ENCODE assay signal across 8 cellular contexts in the genomic region with DNA sequence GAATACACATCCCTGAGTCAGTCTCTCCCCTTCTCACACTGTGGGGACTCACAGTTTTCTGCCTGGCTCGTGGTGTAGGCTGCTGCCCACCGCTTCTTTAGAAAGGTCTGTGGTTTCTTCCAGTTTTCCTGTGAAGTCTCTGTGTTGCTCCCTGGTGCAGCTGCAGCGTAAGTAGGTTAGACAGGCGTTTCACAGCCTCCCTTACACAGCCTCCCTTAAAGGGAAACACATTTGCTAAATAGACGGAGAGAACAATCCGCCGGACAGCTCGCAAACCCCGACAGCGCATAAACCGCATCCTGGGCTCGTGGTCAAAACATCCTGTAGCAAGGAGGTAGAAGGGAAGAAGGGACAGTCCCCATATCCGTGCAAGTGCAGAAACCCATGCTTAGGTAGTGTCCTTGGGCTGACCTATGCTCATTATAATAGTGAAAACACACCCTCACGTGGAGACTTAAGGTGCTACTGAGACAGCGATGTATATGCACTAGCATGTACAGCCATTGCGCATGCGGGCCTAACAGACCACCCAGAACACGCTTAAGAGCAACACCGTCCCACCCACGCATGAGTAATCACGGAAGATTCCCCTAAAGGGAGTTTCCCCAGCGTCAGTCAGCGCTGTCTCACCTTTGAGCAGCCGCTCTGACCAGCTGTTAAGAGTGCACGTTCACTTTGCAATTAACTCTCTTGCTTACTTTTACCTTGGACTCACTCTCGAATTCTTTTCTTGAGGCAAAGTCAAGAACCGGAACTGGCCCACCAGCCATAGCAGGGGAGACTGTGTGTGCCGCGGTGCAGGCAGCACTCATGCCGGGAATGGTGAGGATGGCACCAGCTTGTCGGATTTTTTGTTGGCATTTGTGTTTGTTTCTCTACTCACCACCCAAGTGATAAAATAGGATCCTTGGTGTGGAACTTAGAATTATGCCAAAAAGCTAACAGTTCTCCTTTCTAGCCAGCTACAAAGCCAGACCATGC. TPM values are rescaled to one million over a fixed set of nuclear protein-coding genes. Genes with fewer than 3 reads are reported as not detected.
DNase-seq lines count a peak whose midpoint lies in the region; ATAC-seq and TF ChIP-seq lines count a peak whose summit lies in the region.

No MANE protein-coding gene starts in this region.

- H3K4me1 ChIP-seq in SK-N-SH (ENCODE audit: control insufficient read depth in 1 of 2, insufficient read depth in 2 of 2, low read depth in 1 of 2, low read length in 1 of 2) (no peaks in the 10 kb centered on the region), HAP-1 (no peaks in the 10 kb centered on the region)

- peaks cover 43% of the 10 kb centered on the region for H3K4me1 Mint-ChIP-seq in activated naive CD4-positive, alpha-beta T cell treated with anti-CD3 and anti-CD28 coated beads for 36 hours (ENCODE audit: low read depth)
- peaks cover 12% of the 10 kb centered on the region for H3K4me1 Mint-ChIP-seq in HFFc6 (ENCODE audit: low read depth)
- no peaks in the 10 kb centered on the region for H3K4me1 Mint-ChIP-seq in osteocyte (ENCODE audit: unreplicated experiment)

- H3K9ac ChIP-seq in SK-N-SH: no peak overlapping the region

- H3K27ac ChIP-seq in SK-N-SH (ENCODE audit: low read depth in 2 of 2, low read length in 1 of 2): no peak overlapping the region

- no peaks in the 10 kb centered on the region for H3F3A ChIP-seq in SK-N-SH (replicated peaks; ENCODE audit: insufficient read depth)

- peak overlapping the region; percentile 62 for H3K4me3 Mint-ChIP-seq in activated naive CD4-positive, alpha-beta T cell treated with anti-CD3 and anti-CD28 coated beads for 36 hours
- H3K4me3 Mint-ChIP-seq in HFFc6 (no peak overlapping the region), osteocyte (ENCODE audit: unreplicated experiment) (no peak overlapping the region)

- no peaks in the 10 kb centered on the region for H3K36me3 Mint-ChIP-seq in activated naive CD4-positive, alpha-beta T cell treated with anti-CD3 and anti-CD28 coated beads for 36 hours (ENCODE audit: low read depth)
- H3K36me3 Mint-ChIP-seq in HFFc6 (ENCODE audit: low read depth) (0 out of 2 replicates have a peak, but pooled peaks cover 2% of the 10 kb centered on the region), osteocyte (ENCODE audit: unreplicated experiment) (no peaks in the 10 kb centered on the region)

- H4K20me1 ChIP-seq in SK-N-SH (ENCODE audit: insufficient read depth): no peaks in the 10 kb centered on the region

- ATAC-seq in GM18520 (IDR thresholded peaks at IDR 0.05; ENCODE audit: unreplicated experiment): peak; percentile 90
- peak; percentile 90 for ATAC-seq in HG02884 (IDR thresholded peaks at IDR 0.05; ENCODE audit: unreplicated experiment)

- H3K27me3 Mint-ChIP-seq in activated naive CD4-positive, alpha-beta T cell treated with anti-CD3 and anti-CD28 coated beads for 36 hours (ENCODE audit: low read depth): peaks cover 4% of the 10 kb centered on the region
- H3K27me3 Mint-ChIP-seq in HFFc6 (ENCODE audit: insufficient read depth) (peaks cover 19% of the 10 kb centered on the region; the same call in 1 of the 2 replicates), osteocyte (ENCODE audit: unreplicated experiment) (no peaks in the 10 kb centered on the region)

- H3K79me2 ChIP-seq in SK-N-SH (ENCODE audit: insufficient read depth): no peaks in the 10 kb centered on the region

- no peaks in the 10 kb centered on the region for H3K9me3 Mint-ChIP-seq in activated naive CD4-positive, alpha-beta T cell treated with anti-CD3 and anti-CD28 coated beads for 36 hours
- H3K9me3 Mint-ChIP-seq in HFFc6: 0 out of 2 replicates have a peak, but pooled peaks cover 3% of the 10 kb centered on the region
- H3K9me3 Mint-ChIP-seq in osteocyte (ENCODE audit: unreplicated experiment): peaks cover 21% of the 10 kb centered on the region

- in situ Hi-C loops in HAP-1 (cut with MboI; ENCODE audit: low sequenced_read_pairs): no loop called here

- H3K36me3 ChIP-seq in SK-N-SH (replicated peaks in 1 of 2; ENCODE audit: control insufficient read depth in 1 of 2, insufficient read depth in 2 of 2, low read length in 1 of 2) (no peaks in the 10 kb centered on the region), HAP-1 (replicated peaks) (no peaks in the 10 kb centered on the region)

- intact Hi-C loops in activated naive CD4-positive, alpha-beta T cell treated with anti-CD3 and anti-CD28 coated beads for 36 hours (cut with micrococcal nuclease): loop anchor here (1.0 to 10.0 kb wide), 5 partner anchors 19 to 329 kb away; no protein-coding TSS in a partner anchor

- no peak for TF ChIP-seq RAD21 in SK-N-SH (IDR thresholded peaks at IDR 0.05; ENCODE audit: low read length)

- TF ChIP-seq CTCF in SK-N-SH (IDR thresholded peaks at IDR 0.05) (no peak), HFFc6 (IDR thresholded peaks at IDR 0.05) (no peak), osteocyte (IDR thresholded peaks at IDR 0.05) (no peak)

- CTCF ChIA-PET in SK-N-SH (lab: Yijun Ruan, JAX): interaction anchor here (1.9 kb wide), 1 partner anchor 20 kb away, joined by 5 read pairs; no protein-coding TSS in a partner anchor
- CTCF ChIA-PET in activated naive CD4-positive, alpha-beta T cell treated with anti-CD3 and anti-CD28 coated beads for 36 hours (lab: Charles Lee): interaction anchor here (0.7 to 2.0 kb wide), 7 partner anchors 20 to 1431 kb away, joined by 3 to 7 read pairs (median 3); no protein-coding TSS in a partner anchor

- H3K9me3 ChIP-seq in SK-N-SH (no peaks in the 10 kb centered on the region), HAP-1 (no peaks in the 10 kb centered on the region)

- H3K27ac Mint-ChIP-seq in activated naive CD4-positive, alpha-beta T cell treated with anti-CD3 and anti-CD28 coated beads for 36 hours: peak overlapping the region; percentile 87
- H3K27ac Mint-ChIP-seq in HFFc6 (no peak overlapping the region), osteocyte (ENCODE audit: unreplicated experiment) (no peak overlapping the region)

- peak overlapping the region; percentile 15; the same call in 1 of the 2 replicates for H3K4me2 ChIP-seq in SK-N-SH

- TF ChIP-seq EP300 in SK-N-SH (IDR thresholded peaks at IDR 0.05; ENCODE audit: borderline replicate concordance in 1 of 2, low read depth in 1 of 2, low read length in 1 of 2): no peak

- DNase-seq in SK-N-SH (no peak), HFFc6 (no peak), osteocyte (ENCODE audit: extremely low spot score, unreplicated experiment) (no peak), HAP-1 (ENCODE audit: low spot score in 2 of 2) (no peak)
- DNase-seq in activated naive CD4-positive, alpha-beta T cell treated with anti-CD3 and anti-CD28 coated beads for 36 hours: peak; percentile 95
- DNase-seq in stimulated activated CD4-positive, alpha-beta T cell treated with anti-CD3 and anti-CD28 coated beads, Interleukin-2, amount 100 ng/mL, for 48 hours: peak; percentile 82 to 84

- peak overlapping the region in 1 of 2 experiments; percentile 38; a peak in 1 of 4 replicates for H3K4me3 ChIP-seq in SK-N-SH (ENCODE audit: low read depth in 2 of 2, low read length in 1 of 2)
- H3K4me3 ChIP-seq in HAP-1: no peak overlapping the region

- WGBS in SK-N-SH (ENCODE audit: low lambda C conversion rate): 8% methylated on average over 25 of the region's 31 CpGs

- H2AFZ ChIP-seq in SK-N-SH (ENCODE audit: low read depth): no peak overlapping the region

- peaks cover 45% of the 10 kb centered on the region for H3K27me3 ChIP-seq in SK-N-SH (ENCODE audit: insufficient read depth)
- peaks cover 24% of the 10 kb centered on the region for H3K27me3 ChIP-seq in HAP-1 (ENCODE audit: low read depth)

- POLR2A ChIA-PET in SK-N-SH (lab: Yijun Ruan, JAX): no interaction called here

- no peaks in the 10 kb centered on the region for H3K9me2 ChIP-seq in SK-N-SH

TF ChIP-seq in SK-N-SH, 30 proteins besides CTCF, POLR2A, EP300 and RAD21 (continues in another document):
- TF ChIP-seq SMC3 (IDR thresholded peaks at IDR 0.05; ENCODE audit: low read depth, low read length) (no peak), EZH2phosphoT487 (IDR thresholded peaks at IDR 0.05; ENCODE audit: borderline replicate concordance, low read depth) (no peak), YY1 (IDR thresholded peaks at IDR 0.05; ENCODE audit: low read depth) (no peak), NRF1 (IDR thresholded peaks at IDR 0.05; ENCODE audit: low read depth, low read length) (no peak)

RNA-seq across cellular contexts. Expression of a gene that starts 16.6 kb away (rescaled TPM):
- not detected in 2 replicates for polyA plus RNA-seq in SK-N-SH (2012; rRNA removed)
- polyA plus RNA-seq in SK-N-SH (2012; cell fraction: cytosol; rRNA removed): not detected in 2 replicates
- not detected in 2 replicates for polyA plus RNA-seq in SK-N-SH (2012; cell fraction: nucleus; rRNA removed)
- total RNA-seq in activated naive CD4-positive, alpha-beta T cell treated with anti-CD3 and anti-CD28 coated beads for 36 hours: not detected
- total RNA-seq in HFFc6 (2021; fragmentation: NEBNext Ultra II Directional; extraction: Animal tissue kit (Norgen Biotek cat#: 25700)): not detected
- not detected in 2 replicates for total RNA-seq in osteocyte

RNA-seq across cellular contexts. Expression of a gene that starts 24.3 kb away (rescaled TPM):
- not detected in 2 replicates for polyA plus RNA-seq in SK-N-SH (2012; rRNA removed)
- not detected in 2 replicates for polyA plus RNA-seq in SK-N-SH (2012; cell fraction: cytosol; rRNA removed)
- polyA plus RNA-seq in SK-N-SH (2012; cell fraction: nucleus; rRNA removed): not detected in 2 replicates
- not detected for total RNA-seq in activated naive CD4-positive, alpha-beta T cell treated with anti-CD3 and anti-CD28 coated beads for 36 hours
- total RNA-seq in HFFc6 (2021; fragmentation: NEBNext Ultra II Directional; extraction: Animal tissue kit (Norgen Biotek cat#: 25700)): not detected
- total RNA-seq in osteocyte: not detected in 2 replicates

RNA-seq across cellular contexts. Expression of a gene that starts 36.6 kb away (rescaled TPM):
- polyA plus RNA-seq in SK-N-SH (2012; rRNA removed): not detected in 2 replicates
- not detected in 2 replicates for polyA plus RNA-seq in SK-N-SH (2012; cell fraction: cytosol; rRNA removed)
- polyA plus RNA-seq in SK-N-SH (2012; cell fraction: nucleus; rRNA removed): not detected in 2 replicates
- not detected for total RNA-seq in activated naive CD4-positive, alpha-beta T cell treated with anti-CD3 and anti-CD28 coated beads for 36 hours
- not detected for total RNA-seq in HFFc6 (2021; fragmentation: NEBNext Ultra II Directional; extraction: Animal tissue kit (Norgen Biotek cat#: 25700))
- not detected in 2 replicates for total RNA-seq in osteocyte

RNA-seq across cellular contexts. Expression of a gene that starts 51.3 kb away (rescaled TPM):
- not detected in 2 replicates for polyA plus RNA-seq in SK-N-SH (2012; rRNA removed)
- polyA plus RNA-seq in SK-N-SH (2012; cell fraction: cytosol; rRNA removed): not detected in 2 replicates
- polyA plus RNA-seq in SK-N-SH (2012; cell fraction: nucleus; rRNA removed): not detected in 2 replicates
- total RNA-seq in activated naive CD4-positive, alpha-beta T cell treated with anti-CD3 and anti-CD28 coated beads for 36 hours: not detected
- total RNA-seq in HFFc6 (2021; fragmentation: NEBNext Ultra II Directional; extraction: Animal tissue kit (Norgen Biotek cat#: 25700)): not detected
- total RNA-seq in osteocyte: not detected in 2 replicates

RNA-seq across cellular contexts. Expression of a gene that starts 53.9 kb away (rescaled TPM):
- polyA plus RNA-seq in SK-N-SH (2012; rRNA removed): not detected in 2 replicates
- polyA plus RNA-seq in SK-N-SH (2012; cell fraction: cytosol; rRNA removed): not detected in 2 replicates
- polyA plus RNA-seq in SK-N-SH (2012; cell fraction: nucleus; rRNA removed): not detected in 2 replicates
- not detected for total RNA-seq in activated naive CD4-positive, alpha-beta T cell treated with anti-CD3 and anti-CD28 coated beads for 36 hours
- not detected for total RNA-seq in HFFc6 (2021; fragmentation: NEBNext Ultra II Directional; extraction: Animal tissue kit (Norgen Biotek cat#: 25700))
- total RNA-seq in osteocyte: not detected in 2 replicates

Comparison
In these comparisons a context has a peak if more than half of its experiments do, and no peak if none do; other contexts are left out.
1. DNase-seq: peak in activated naive CD4-positive, alpha-beta T cell treated with anti-CD3 and anti-CD28 coated beads for 36 hours (single experiment) and stimulated activated CD4-positive, alpha-beta T cell treated with anti-CD3 and anti-CD28 coated beads, Interleukin-2, amount 100 ng/mL, for 48 hours (2 of 2); none in SK-N-SH (single experiment), HFFc6 (single experiment), osteocyte (single experiment) and HAP-1 (0 of 2).